ENCODE assay signal across 39 cellular contexts in genomic region chr15:87931584-87931983, GRCh38.
"Had no signal": no experiment of that assay in that cellular context is flagged by ENCODE, and none has a peak within 500 bp of the region (broad histone marks: within the 10 kb centered on the region; RNA-seq: fewer than 3 reads in every experiment).

No MANE protein-coding gene starts in this region.

- H3K27me3 ChIP-seq: adrenal gland, ascending aorta, body of pancreas, brain microvascular endothelial cell, breast epithelium, cardiac muscle cell had no signal

- DNase-seq: activated effector memory CD4-positive, alpha-beta T cell treated with anti-CD3 and anti-CD28 coated beads, Interleukin-2, amount 50 U/mL, for 16 hours; activated effector memory CD4-positive, alpha-beta T cell treated with Interleukin-2 at 50 U/mL for 16 hours; activated gamma-delta T cell; activated gamma-delta T cell treated with Interleukin-2 at 50 U/mL for 16 hours; activated naive CD4-positive, alpha-beta T cell; activated naive CD4-positive, alpha-beta T cell treated with anti-CD3 and anti-CD28 coated beads for 36 hours; activated naive CD4-positive, alpha-beta T cell treated with anti-CD3 and anti-CD28 coated beads, Interleukin-2, amount 10 ng/mL, durations not matched to agents 7 days and 5 days; activated naive CD4-positive, alpha-beta T cell treated with anti-CD3 and anti-CD28 coated beads, Interleukin-2, amount 50 U/mL, for 16 hours; activated naive CD4-positive, alpha-beta T cell treated with Interleukin-2 at 50 U/mL for 16 hours; activated naive CD8-positive, alpha-beta T cell treated with anti-CD3 and anti-CD28 coated beads for 36 hours; activated naive CD8-positive, alpha-beta T cell treated with anti-CD3 and anti-CD28 coated beads, Interleukin-2, amount 10 ng/mL, durations not matched to agents 7 days and 5 days; activated naive CD8-positive, alpha-beta T cell treated with anti-CD3 and anti-CD28 coated beads, Interleukin-2, amount 50 U/mL, for 24 hours; activated T-cell treated with anti-CD3 and anti-CD28 coated beads for 4 hours; activated T-cell treated with anti-CD3 and anti-CD28 coated beads, Interleukin-2, amount 50 U/mL, for 1 hour; activated T-cell treated with anti-CD3 and anti-CD28 coated beads, Interleukin-2, amount 50 U/mL, for 24 hours; activated T-cell treated with anti-CD3 and anti-CD28 coated beads, Interleukin-2, amount 50 U/mL, for 4 hours; activated T-cell treated with anti-CD3 and anti-CD28 coated beads, Interleukin-2, amount 50 U/mL, for 48 hours; activated T-cell treated with anti-CD3 and anti-CD28 coated beads, Interleukin-2, amount 50 U/mL, for 72 hours; adrenal gland; amniotic stem cell; amygdala; anterior cingulate cortex; aorta; body of pancreas; brain microvascular endothelial cell; caudate nucleus; central memory CD4-positive, alpha-beta T cell; cerebellar nuclear complex had no signal

- H3K36me3 ChIP-seq: adrenal gland, brain microvascular endothelial cell, breast epithelium, cardiac muscle cell had no signal

- H3K4me3 Mint-ChIP-seq: activated naive CD4-positive, alpha-beta T cell treated with anti-CD3 and anti-CD28 coated beads for 36 hours; activated naive CD4-positive, alpha-beta T cell treated with anti-CD3 and anti-CD28 coated beads, Interleukin-2, amount 10 ng/mL, durations not matched to agents 7 days and 5 days; activated naive CD4-positive, alpha-beta T cell treated with anti-CD3 and anti-CD28 coated beads, Interleukin-2, amount 50 U/mL, for 24 hours; activated naive CD8-positive, alpha-beta T cell; activated naive CD8-positive, alpha-beta T cell treated with anti-CD3 and anti-CD28 coated beads for 36 hours; activated naive CD8-positive, alpha-beta T cell treated with anti-CD3 and anti-CD28 coated beads, Interleukin-2, amount 10 ng/mL, durations not matched to agents 7 days and 5 days; activated naive CD8-positive, alpha-beta T cell treated with anti-CD3 and anti-CD28 coated beads, Interleukin-2, amount 50 U/mL, for 24 hours; activated T-cell treated with anti-CD3 and anti-CD28 coated beads, Interleukin-2, amount 50 U/mL, for 24 hours; activated T-cell treated with anti-CD3 and anti-CD28 coated beads, Interleukin-2, amount 50 U/mL, for 4 hours; activated T-cell treated with anti-CD3 and anti-CD28 coated beads, Interleukin-2, amount 50 U/mL, for 72 hours; activated T-helper 1 cell treated with anti-CD3 and anti-CD28 coated beads, Interleukin-12 subunit alpha, Interleukin-12 subunit beta, Interleukin-2, Interleukin-4 antibody, amounts not matched to agents 30 ng/mL and 10 ng/mL and 1 ng/mL, durations not matched to agents 14 hours and 24 hours and 36 hours; activated T-helper 17 cell treated with anti-CD3 and anti-CD28 coated beads, Interleukin-2, amount 50 U/mL, for 72 hours; brain; central memory CD8-positive, alpha-beta T cell had no signal

- H3K9me3 ChIP-seq: adrenal gland, ascending aorta, body of pancreas, breast epithelium had no signal

- H3K4me1 ChIP-seq: adrenal gland, ascending aorta, body of pancreas, breast epithelium had no signal

- H3K9me3 Mint-ChIP-seq: activated naive CD4-positive, alpha-beta T cell treated with anti-CD3 and anti-CD28 coated beads for 36 hours; activated naive CD4-positive, alpha-beta T cell treated with anti-CD3 and anti-CD28 coated beads, Interleukin-2, amount 10 ng/mL, durations not matched to agents 7 days and 5 days; activated naive CD4-positive, alpha-beta T cell treated with anti-CD3 and anti-CD28 coated beads, Interleukin-2, amount 50 U/mL, for 24 hours; activated naive CD4-positive, alpha-beta T cell treated with anti-CD3 and anti-CD28 coated beads, Interleukin-2, amount 50 U/mL, for 72 hours; activated naive CD8-positive, alpha-beta T cell treated with anti-CD3 and anti-CD28 coated beads for 36 hours; activated naive CD8-positive, alpha-beta T cell treated with anti-CD3 and anti-CD28 coated beads, Interleukin-2, amount 10 ng/mL, durations not matched to agents 7 days and 5 days; activated naive CD8-positive, alpha-beta T cell treated with anti-CD3 and anti-CD28 coated beads, Interleukin-2, amount 50 U/mL, for 24 hours; activated T-cell treated with anti-CD3 and anti-CD28 coated beads, Interleukin-2, amount 50 U/mL, for 24 hours; activated T-cell treated with anti-CD3 and anti-CD28 coated beads, Interleukin-2, amount 50 U/mL, for 4 hours; activated T-helper 1 cell treated with anti-CD3 and anti-CD28 coated beads, Interleukin-12 subunit alpha, Interleukin-12 subunit beta, Interleukin-2, Interleukin-4 antibody, amounts not matched to agents 30 ng/mL and 10 ng/mL and 1 ng/mL, durations not matched to agents 14 hours and 24 hours and 36 hours; activated T-helper 2 cell treated with anti-CD3 and anti-CD28 coated beads, Interferon-gamma antibody, Interleukin-2, Interleukin-4, amounts not matched to agents 10 μg/mL and 5 μg/mL and 100 μg/mL, durations not matched to agents 14 hours and 24 hours and 36 hours; central memory CD8-positive, alpha-beta T cell had no signal

- ATAC-seq: activated naive CD8-positive, alpha-beta T cell treated with anti-CD3 and anti-CD28 coated beads, Interleukin-2, amount 50 U/mL, for 24 hours; activated T-cell treated with anti-CD3 and anti-CD28 coated beads, Interleukin-2, amount 50 U/mL, for 4 hours; activated T-cell treated with anti-CD3 and anti-CD28 coated beads, Interleukin-2, amount 50 U/mL, for 72 hours; activated T-helper 17 cell treated with anti-CD3 and anti-CD28 coated beads, Interleukin-2, amount 50 U/mL, for 72 hours; body of pancreas had no signal

- H3K27me3 Mint-ChIP-seq: activated naive CD4-positive, alpha-beta T cell treated with anti-CD3 and anti-CD28 coated beads, Interleukin-2, amount 10 ng/mL, durations not matched to agents 7 days and 5 days; activated T-cell treated with anti-CD3 and anti-CD28 coated beads, Interleukin-2, amount 50 U/mL, for 24 hours; central memory CD8-positive, alpha-beta T cell had no signal

- H3K27ac Mint-ChIP-seq: activated naive CD4-positive, alpha-beta T cell treated with anti-CD3 and anti-CD28 coated beads for 36 hours; activated naive CD4-positive, alpha-beta T cell treated with anti-CD3 and anti-CD28 coated beads, Interleukin-2, amount 10 ng/mL, durations not matched to agents 7 days and 5 days; activated naive CD4-positive, alpha-beta T cell treated with anti-CD3 and anti-CD28 coated beads, Interleukin-2, amount 50 U/mL, for 24 hours; activated naive CD4-positive, alpha-beta T cell treated with anti-CD3 and anti-CD28 coated beads, Interleukin-2, amount 50 U/mL, for 72 hours; activated naive CD8-positive, alpha-beta T cell; activated naive CD8-positive, alpha-beta T cell treated with anti-CD3 and anti-CD28 coated beads for 36 hours; activated naive CD8-positive, alpha-beta T cell treated with anti-CD3 and anti-CD28 coated beads, Interleukin-2, amount 10 ng/mL, durations not matched to agents 7 days and 5 days; activated naive CD8-positive, alpha-beta T cell treated with anti-CD3 and anti-CD28 coated beads, Interleukin-2, amount 50 U/mL, for 24 hours; activated T-cell treated with anti-CD3 and anti-CD28 coated beads, Interleukin-2, amount 50 U/mL, for 24 hours; activated T-cell treated with anti-CD3 and anti-CD28 coated beads, Interleukin-2, amount 50 U/mL, for 72 hours; activated T-helper 1 cell treated with anti-CD3 and anti-CD28 coated beads, Interleukin-12 subunit alpha, Interleukin-12 subunit beta, Interleukin-2, Interleukin-4 antibody, amounts not matched to agents 30 ng/mL and 10 ng/mL and 1 ng/mL, durations not matched to agents 14 hours and 24 hours and 36 hours; activated T-helper 17 cell treated with anti-CD3 and anti-CD28 coated beads, Interleukin-2, amount 50 U/mL, for 72 hours; activated T-helper 2 cell treated with anti-CD3 and anti-CD28 coated beads, Interferon-gamma antibody, Interleukin-2, Interleukin-4, amounts not matched to agents 10 μg/mL and 5 μg/mL and 100 μg/mL, durations not matched to agents 14 hours and 24 hours and 36 hours; brain had no signal

- H3K4me3 ChIP-seq: adrenal gland, ascending aorta, body of pancreas, breast epithelium, cardiac muscle cell had no signal

- H3K27ac ChIP-seq: adrenal gland, ascending aorta, body of pancreas, brain microvascular endothelial cell, breast epithelium, cardiac muscle cell had no signal

- H3K4me1 Mint-ChIP-seq: activated naive CD4-positive, alpha-beta T cell treated with anti-CD3 and anti-CD28 coated beads, Interleukin-2, amount 10 ng/mL, durations not matched to agents 7 days and 5 days; activated naive CD4-positive, alpha-beta T cell treated with anti-CD3 and anti-CD28 coated beads, Interleukin-2, amount 50 U/mL, for 24 hours; activated naive CD8-positive, alpha-beta T cell treated with anti-CD3 and anti-CD28 coated beads for 36 hours; activated naive CD8-positive, alpha-beta T cell treated with anti-CD3 and anti-CD28 coated beads, Interleukin-2, amount 10 ng/mL, durations not matched to agents 7 days and 5 days; activated naive CD8-positive, alpha-beta T cell treated with anti-CD3 and anti-CD28 coated beads, Interleukin-2, amount 50 U/mL, for 24 hours; activated T-helper 17 cell treated with anti-CD3 and anti-CD28 coated beads, Interleukin-2, amount 50 U/mL, for 72 hours; brain; central memory CD8-positive, alpha-beta T cell had no signal
